ENCODE assay signal across 19 cellular contexts in the genomic region with DNA sequence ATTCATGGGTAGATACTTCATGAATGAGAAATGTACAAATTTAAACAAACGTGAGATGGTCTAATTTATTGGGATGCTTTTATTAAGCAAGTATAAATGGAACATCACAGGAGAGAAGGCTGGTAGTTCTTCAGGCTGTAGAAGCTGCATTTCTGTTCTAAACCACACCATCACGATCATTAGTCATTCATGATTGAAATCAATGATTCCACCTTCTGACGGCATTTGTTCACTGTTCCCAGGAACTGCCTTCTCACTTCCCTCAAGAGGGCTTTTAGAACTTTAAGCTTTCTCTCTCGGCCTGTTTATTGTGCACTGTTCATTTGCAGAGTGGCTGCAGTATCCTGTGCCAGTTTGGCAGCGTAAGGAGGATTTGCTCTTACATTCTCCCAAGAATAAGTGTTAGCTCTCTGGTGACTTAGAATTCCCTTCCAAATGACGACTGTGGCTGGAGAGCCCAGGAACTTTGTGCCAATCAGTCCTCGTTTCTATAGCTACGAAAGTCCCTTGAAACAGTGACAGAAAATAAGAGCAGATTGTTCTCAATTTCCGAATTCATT. TPM values are rescaled to one million over a fixed set of nuclear protein-coding genes. Genes with fewer than 3 reads are reported as not detected.
DNase-seq lines count a peak whose midpoint lies in the region; ATAC-seq and TF ChIP-seq lines count a peak whose summit lies in the region.
"Had no signal": no experiment of that assay in that cellular context is flagged by ENCODE, and none has a peak within 500 bp of the region (broad histone marks: within the 10 kb centered on the region; RNA-seq: fewer than 3 reads in every experiment).

No MANE protein-coding gene starts in this region.

- no peak overlapping the region for H3K14ac ChIP-seq in trophoblast cell (ENCODE audit: low read length)

- H3K27me3 ChIP-seq in ascending aorta (no peaks in the 10 kb centered on the region), trophoblast cell (ENCODE audit: insufficient read depth, low read length) (no peaks in the 10 kb centered on the region)
- H3K27me3 ChIP-seq: Peyer's patch had no signal

- H3K9ac ChIP-seq in trophoblast cell (ENCODE audit: low read length): no peak overlapping the region
- H3K9ac ChIP-seq: KMS-11 had no signal

- WGBS in trophoblast cell (ENCODE audit: extremely low coverage, insufficient coverage, insufficient read length): no CpG with 5 or more reads among the region's 9 CpGs

- in situ Hi-C loops in GM13977 (cut with MboI; ENCODE audit: low pct_unique_long_range_greater_than_20kb, low sequenced_read_pairs, unreplicated experiment): no loop called here

- DNase-seq in AG10803 (ENCODE audit: low read depth): peak; percentile 27
- DNase-seq in ascending aorta (ENCODE audit: low spot score in 2 of 2): peak in 1 of 2 donors; percentile 75
- peak; percentile 25 for DNase-seq in fibroblast of the aortic adventitia (ENCODE audit: low read depth)
- peak in 1 of 2 donors; percentile 31 for DNase-seq in trophoblast cell
- DNase-seq in stimulated activated naive CD8-positive, alpha-beta T cell treated with anti-CD3 and anti-CD28 coated beads, Interleukin-15, amount 100 ng/mL, for 72 hours: no peak
- DNase-seq in stimulated activated CD4-positive, alpha-beta T cell treated with anti-CD3 and anti-CD28 coated beads, Interleukin-4, amount 100 ng/mL, for 1 hour: no peak
- no peak for DNase-seq in GM13977 (ENCODE audit: low spot score)
- DNase-seq in SKM-1 (lab: John Stamatoyannopoulos, UW; ENCODE audit: unreplicated experiment): no peak
- DNase-seq: activated CD4-positive, alpha-beta T cell treated with anti-CD3 and anti-CD28 coated beads for 1 hour; activated CD8-positive, alpha-beta T cell treated with anti-CD3 and anti-CD28 coated beads, Interleukin-2, amount 10 ng/mL, durations not matched to agents 7 days and 5 days; GF-D8; left ventricle myocardium superior; NCI-H146; NK-92 treated with Interleukin-12 subunit alpha and Interleukin-12 subunit beta, amount 100 ng/mL, for 24 hours; Peyer's patch; stimulated activated CD8-positive, alpha-beta memory T cell treated with anti-CD3 and anti-CD28 coated beads, Interleukin-4, amount 100 ng/mL, for 48 hours had no signal

- H3K9me3 ChIP-seq in ascending aorta (no peaks in the 10 kb centered on the region), trophoblast cell (ENCODE audit: insufficient read depth, low read depth, low read length) (peaks cover 2% of the 10 kb centered on the region)
- H3K9me3 ChIP-seq: Peyer's patch had no signal

- no peaks in the 10 kb centered on the region for H3K4me1 Mint-ChIP-seq in stimulated activated naive CD8-positive, alpha-beta T cell treated with anti-CD3 and anti-CD28 coated beads, Interleukin-15, amount 100 ng/mL, for 72 hours
- H3K4me1 Mint-ChIP-seq: B cell had no signal

- H3K27ac Mint-ChIP-seq in stimulated activated naive CD8-positive, alpha-beta T cell treated with anti-CD3 and anti-CD28 coated beads, Interleukin-15, amount 100 ng/mL, for 72 hours: no peak overlapping the region
- H3K27ac Mint-ChIP-seq: activated CD8-positive, alpha-beta T cell treated with anti-CD3 and anti-CD28 coated beads, Interleukin-2, amount 10 ng/mL, durations not matched to agents 7 days and 5 days; B cell; progenitor cell of endocrine pancreas had no signal

- TF ChIP-seq CTCF in AG10803 (conservative IDR thresholded peaks at IDR 0.05; ENCODE audit: low read length) (no peak), ascending aorta (IDR thresholded peaks at IDR 0.05) (no peak), fibroblast of the aortic adventitia (IDR thresholded peaks at IDR 0.05; ENCODE audit: insufficient read depth, low read length) (no peak), GM13977 (IDR thresholded peaks at IDR 0.05; ENCODE audit: extremely low read depth, insufficient read depth, missing control alignments) (no peak)

- H3K27ac ChIP-seq in ascending aorta: peak overlapping the region; percentile 3 to 67
- H3K27ac ChIP-seq in trophoblast cell (ENCODE audit: low read depth, low read length): no peak overlapping the region
- H3K27ac ChIP-seq: KMS-11, Peyer's patch had no signal

- H3K27me3 Mint-ChIP-seq in stimulated activated naive CD8-positive, alpha-beta T cell treated with anti-CD3 and anti-CD28 coated beads, Interleukin-15, amount 100 ng/mL, for 72 hours: peaks cover 21% of the 10 kb centered on the region
- H3K27me3 Mint-ChIP-seq: progenitor cell of endocrine pancreas had no signal

- no peak overlapping the region for H4K91ac ChIP-seq in trophoblast cell (ENCODE audit: low read depth, low read length)

- H3K79me1 ChIP-seq in trophoblast cell (ENCODE audit: low read length): peaks cover 6% of the 10 kb centered on the region

- H4K12ac ChIP-seq in trophoblast cell (ENCODE audit: low read depth, low read length): no peak overlapping the region

- H2BK12ac ChIP-seq in trophoblast cell (ENCODE audit: low read length): peak overlapping the region; percentile 66

- H3K79me2 ChIP-seq in trophoblast cell (ENCODE audit: control insufficient read depth, insufficient read depth, low read length, poor library complexity): no peaks in the 10 kb centered on the region

- H2AFZ ChIP-seq in trophoblast cell (ENCODE audit: insufficient read depth, low read length, poor library complexity): no peak overlapping the region

- H2BK5ac ChIP-seq in trophoblast cell (ENCODE audit: low read depth, low read length, poor library complexity): no peak overlapping the region

- peaks cover 0 to 12% of the 10 kb centered on the region in 2 donors for H3K4me1 ChIP-seq in ascending aorta
- H3K4me1 ChIP-seq in trophoblast cell (ENCODE audit: control insufficient read depth in 1 of 2, insufficient read depth in 2 of 2, low read length in 2 of 2): peaks cover 5% of the 10 kb centered on the region in 2 experiments
- H3K4me1 ChIP-seq: Peyer's patch had no signal

- H4K8ac ChIP-seq in trophoblast cell (ENCODE audit: low read depth, low read length): no peak overlapping the region

- H3K4me3 Mint-ChIP-seq in stimulated activated naive CD8-positive, alpha-beta T cell treated with anti-CD3 and anti-CD28 coated beads, Interleukin-15, amount 100 ng/mL, for 72 hours: no peak overlapping the region
- H3K4me3 Mint-ChIP-seq: activated CD8-positive, alpha-beta T cell treated with anti-CD3 and anti-CD28 coated beads, Interleukin-2, amount 10 ng/mL, durations not matched to agents 7 days and 5 days; B cell had no signal

- intact Hi-C loops in ascending aorta (cut with DNase I): no loop called here

- no peak overlapping the region for H3K4ac ChIP-seq in trophoblast cell (ENCODE audit: low read depth, low read length)

- H3K4me3 ChIP-seq in AG10803 (ENCODE audit: low read length): no peak overlapping the region
- H3K4me3 ChIP-seq in ascending aorta: peak overlapping the region in 1 of 2 donors; percentile 5
- H3K4me3 ChIP-seq in fibroblast of the aortic adventitia (ENCODE audit: low read depth, low read length): no peak overlapping the region
- H3K4me3 ChIP-seq in trophoblast cell (ENCODE audit: low read depth, low read length): no peak overlapping the region
- H3K4me3 ChIP-seq: Peyer's patch had no signal

- no peak overlapping the region for H3K4me2 ChIP-seq in trophoblast cell (ENCODE audit: low read length)
- H3K4me2 ChIP-seq: KMS-11 had no signal

- H3K9me3 Mint-ChIP-seq in stimulated activated naive CD8-positive, alpha-beta T cell treated with anti-CD3 and anti-CD28 coated beads, Interleukin-15, amount 100 ng/mL, for 72 hours: peaks cover 0 to 8% of the 10 kb centered on the region in 2 donors

- no peaks in the 10 kb centered on the region for H3K36me3 ChIP-seq in ascending aorta
- H3K36me3 ChIP-seq in trophoblast cell (ENCODE audit: control insufficient read depth in 1 of 2, insufficient read depth in 2 of 2, low read length in 2 of 2): no peaks in the 10 kb centered on the region
- H3K36me3 ChIP-seq: Peyer's patch had no signal

- H2AK5ac ChIP-seq in trophoblast cell (ENCODE audit: low read length): no peak overlapping the region

- no peak overlapping the region for H3K23ac ChIP-seq in trophoblast cell (ENCODE audit: low read length)

- no peak overlapping the region for H2BK120ac ChIP-seq in trophoblast cell (ENCODE audit: insufficient read depth, low read length, poor library complexity)

- no peak overlapping the region for H3K18ac ChIP-seq in trophoblast cell (ENCODE audit: low read length)

- no peak for ATAC-seq in stimulated activated naive CD8-positive, alpha-beta T cell treated with anti-CD3 and anti-CD28 coated beads, Interleukin-15, amount 100 ng/mL, for 72 hours
- ATAC-seq: activated CD8-positive, alpha-beta T cell treated with anti-CD3 and anti-CD28 coated beads, Interleukin-2, amount 10 ng/mL, durations not matched to agents 7 days and 5 days; left ventricle myocardium superior had no signal

RNA-seq across cellular contexts. Expression of a gene that starts 54.7 kb away (rescaled TPM):
- total RNA-seq in ascending aorta: 2.2 TPM
- total RNA-seq in fibroblast of the aortic adventitia (ENCODE audit: low replicate concordance): 0.82 and 3.3 TPM in 2 replicates
- polyA plus RNA-seq in trophoblast cell (2013): 22.7 and 23.0 TPM in 2 replicates

Comparison
In these comparisons a context has a peak if more than half of its experiments do, and no peak if none do; other contexts are left out.
1. DNase-seq: peak in AG10803 (single experiment) and fibroblast of the aortic adventitia (single experiment); none in stimulated activated naive CD8-positive, alpha-beta T cell treated with anti-CD3 and anti-CD28 coated beads, Interleukin-15, amount 100 ng/mL, for 72 hours (0 of 2), stimulated activated CD4-positive, alpha-beta T cell treated with anti-CD3 and anti-CD28 coated beads, Interleukin-4, amount 100 ng/mL, for 1 hour (single experiment), GM13977 (single experiment) and SKM-1 (single experiment).